16 cellular contexts compared by ENCODE assay signal in the genomic region with DNA sequence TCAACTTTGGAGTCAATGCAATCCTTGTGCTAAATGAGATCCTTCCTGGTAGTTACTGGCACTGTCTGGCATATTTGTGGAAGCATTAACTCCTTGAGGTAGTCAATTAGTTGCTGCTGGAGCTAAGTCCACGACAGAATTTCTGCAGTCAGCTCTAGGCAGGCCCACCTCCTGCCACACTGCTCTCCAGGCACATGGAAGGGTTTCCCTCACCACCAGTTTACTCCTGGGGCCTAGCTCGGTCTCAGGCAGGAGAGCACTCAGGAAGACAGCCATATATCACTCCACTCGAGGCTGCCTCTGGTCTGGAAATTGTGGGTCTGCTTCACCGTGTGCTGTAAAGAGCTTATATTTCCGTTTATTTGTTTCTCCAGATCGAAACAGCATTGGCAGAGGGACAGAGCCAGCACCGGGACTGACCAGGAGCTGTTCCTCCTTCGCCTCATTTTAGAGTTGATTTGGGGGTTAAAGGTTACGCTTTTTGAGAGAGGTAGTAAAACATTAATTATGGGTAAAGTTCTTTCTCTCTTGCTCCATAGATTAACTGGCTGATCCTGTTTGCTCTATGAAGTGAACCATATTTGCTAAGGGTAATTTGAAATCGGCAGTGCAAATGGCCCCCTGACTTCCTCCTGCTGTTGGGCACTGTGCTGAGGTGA. TPM values are rescaled to one million over a fixed set of nuclear protein-coding genes. Genes with fewer than 3 reads are reported as not detected.
DNase-seq lines count a peak whose midpoint lies in the region; ATAC-seq and TF ChIP-seq lines count a peak whose summit lies in the region.
"Had no signal": no experiment of that assay in that cellular context is flagged by ENCODE, and none has a peak within 500 bp of the region (broad histone marks: within the 10 kb centered on the region; RNA-seq: fewer than 3 reads in every experiment).

No MANE protein-coding gene starts in this region.

- H3K4me1 ChIP-seq in HUES48 (ENCODE audit: control insufficient read depth, insufficient read depth, low read length) (peaks cover 13% of the 10 kb centered on the region), liver (ENCODE audit: control insufficient read depth in 4 of 4, insufficient read depth in 4 of 4, low read length in 3 of 4) (peaks cover 3 to 44% (median 32%) of the 10 kb centered on the region in 4 donors)
- H3K4me1 ChIP-seq: parathyroid adenoma had no signal

- H3K9ac ChIP-seq in HUES48 (ENCODE audit: low read depth, low read length): no peak overlapping the region
- peak overlapping the region in 1 of 2 donors; percentile 70 for H3K9ac ChIP-seq in liver (ENCODE audit: low read depth in 1 of 2, low read length in 2 of 2)
- H3K9ac ChIP-seq: BLaER1 treated with 17β-estradiol and CSF1 and Interleukin-3, amounts not matched to agents 10 nM and 100 nM; KMS-11; parathyroid adenoma had no signal

- H3K27ac ChIP-seq in HUES48 (ENCODE audit: low read depth, low read length) (peak overlapping the region; percentile 60), brain microvascular endothelial cell (peak overlapping the region; percentile 30), liver (ENCODE audit: low read depth in 1 of 2, low read length in 2 of 2) (peak overlapping the region; percentile 84 to 94)
- H3K27ac ChIP-seq: BLaER1 treated with 17β-estradiol and CSF1 and Interleukin-3, amounts not matched to agents 10 nM and 100 nM; KMS-11; parathyroid adenoma had no signal

- ATAC-seq in stimulated activated naive B cell treated with anti-CD40 and anti-IgM and Interleukin-4, amounts not matched to agents 10 μg/mL and 1 μg/mL and 100 μg/mL, for 72 hours (replicated peaks): no peak
- no peak for ATAC-seq in GM19397 (IDR thresholded peaks at IDR 0.05; ENCODE audit: unreplicated experiment)
- no peak for ATAC-seq in activated T-cell treated with anti-CD3 and anti-CD28 coated beads, Interleukin-2, amount 50 U/mL, for 72 hours (replicated peaks in 1 of 2)
- ATAC-seq: Panc1 had no signal

- H3K36me3 Mint-ChIP-seq in stimulated activated naive B cell treated with anti-CD40 and anti-IgM and Interleukin-4, amounts not matched to agents 10 μg/mL and 1 μg/mL and 100 μg/mL, for 72 hours: no peaks in the 10 kb centered on the region
- no peaks in the 10 kb centered on the region for H3K36me3 Mint-ChIP-seq in activated T-cell treated with anti-CD3 and anti-CD28 coated beads, Interleukin-2, amount 50 U/mL, for 72 hours (ENCODE audit: insufficient read depth in 2 of 2)

- no peak for TF ChIP-seq CTCF in brain microvascular endothelial cell (IDR thresholded peaks at IDR 0.05; ENCODE audit: low read depth, low read length, missing control alignments)
- no peak for TF ChIP-seq CTCF in liver (IDR thresholded peaks at IDR 0.05; ENCODE audit: low read depth, low read length, missing input control)

- H3K9me3 ChIP-seq in HUES48 (ENCODE audit: control insufficient read depth, insufficient read depth, low read length): no peaks in the 10 kb centered on the region
- no peaks in the 10 kb centered on the region for H3K9me3 ChIP-seq in liver (ENCODE audit: control insufficient read depth in 4 of 4, low read length in 3 of 4)

- no peak overlapping the region for H3K4me3 Mint-ChIP-seq in stimulated activated naive B cell treated with anti-CD40 and anti-IgM and Interleukin-4, amounts not matched to agents 10 μg/mL and 1 μg/mL and 100 μg/mL, for 72 hours
- no peak overlapping the region for H3K4me3 Mint-ChIP-seq in activated T-cell treated with anti-CD3 and anti-CD28 coated beads, Interleukin-2, amount 50 U/mL, for 72 hours

- no peak for DNase-seq in brain microvascular endothelial cell
- DNase-seq in stimulated activated naive B cell treated with anti-CD40 and anti-IgM and Interleukin-4, amounts not matched to agents 10 μg/mL and 1 μg/mL and 100 μg/mL, for 72 hours: no peak
- no peak for DNase-seq in NCI-H524 (lab: John Stamatoyannopoulos, UW)
- DNase-seq in stimulated activated CD4-positive, alpha-beta T cell treated with anti-CD3 and anti-CD28 coated beads, Interleukin-4, amount 100 ng/mL, for 1 hour: no peak
- DNase-seq in activated T-cell treated with anti-CD3 and anti-CD28 coated beads, Interleukin-2, amount 50 U/mL, for 72 hours: no peak
- DNase-seq: activated CD8-positive, alpha-beta memory T cell treated with anti-CD3 and anti-CD28 coated beads, Interleukin-2, amount 50 U/mL, for 4 hours; amygdala; GOT3; NCI-H2107 had no signal

- H3K4me3 ChIP-seq in HUES48 (ENCODE audit: low read depth, low read length): no peak overlapping the region
- H3K4me3 ChIP-seq in brain microvascular endothelial cell (ENCODE audit: low read depth, low read length): no peak overlapping the region
- peak overlapping the region; percentile 15 to 51 (median 19) for H3K4me3 ChIP-seq in liver (ENCODE audit: low read depth in 1 of 3, low read length in 3 of 3)
- H3K4me3 ChIP-seq: BLaER1 treated with 17β-estradiol and CSF1 and Interleukin-3, amounts not matched to agents 10 nM and 100 nM had no signal

- peaks cover 5 to 11% of the 10 kb centered on the region in 2 donors for H3K27me3 Mint-ChIP-seq in stimulated activated naive B cell treated with anti-CD40 and anti-IgM and Interleukin-4, amounts not matched to agents 10 μg/mL and 1 μg/mL and 100 μg/mL, for 72 hours
- H3K27me3 Mint-ChIP-seq in activated T-cell treated with anti-CD3 and anti-CD28 coated beads, Interleukin-2, amount 50 U/mL, for 72 hours (ENCODE audit: low read depth): peaks cover under 1% of the 10 kb centered on the region

- no peaks in the 10 kb centered on the region for H3K9me3 Mint-ChIP-seq in stimulated activated naive B cell treated with anti-CD40 and anti-IgM and Interleukin-4, amounts not matched to agents 10 μg/mL and 1 μg/mL and 100 μg/mL, for 72 hours
- no peaks in the 10 kb centered on the region for H3K9me3 Mint-ChIP-seq in activated T-cell treated with anti-CD3 and anti-CD28 coated beads, Interleukin-2, amount 50 U/mL, for 72 hours

- whole genome bisulfite sequencing in liver: 19% methylated on average over 10 of the region's 10 CpGs

- in situ Hi-C loops in brain microvascular endothelial cell (cut with HindIII; ENCODE audit: low pct_ligation_motif_present, low sequenced_read_pairs): no loop called here

- H3K36me3 ChIP-seq in HUES48 (ENCODE audit: control insufficient read depth, insufficient read depth, low read length): no peaks in the 10 kb centered on the region
- H3K36me3 ChIP-seq in brain microvascular endothelial cell (replicated peaks): no peaks in the 10 kb centered on the region
- H3K36me3 ChIP-seq in liver (ENCODE audit: control insufficient read depth in 4 of 4, insufficient read depth in 3 of 4, low read depth in 1 of 4, low read length in 3 of 4): no peaks in the 10 kb centered on the region
- H3K36me3 ChIP-seq: BLaER1 treated with 17β-estradiol and CSF1 and Interleukin-3, amounts not matched to agents 10 nM and 100 nM had no signal

- peak overlapping the region; percentile 43 for H3K27ac Mint-ChIP-seq in stimulated activated naive B cell treated with anti-CD40 and anti-IgM and Interleukin-4, amounts not matched to agents 10 μg/mL and 1 μg/mL and 100 μg/mL, for 72 hours
- H3K27ac Mint-ChIP-seq in activated T-cell treated with anti-CD3 and anti-CD28 coated beads, Interleukin-2, amount 50 U/mL, for 72 hours: no peak overlapping the region

- TF ChIP-seq RAD21 in liver (IDR thresholded peaks at IDR 0.05): peak; percentile 13 to 39

- H3K27me3 ChIP-seq in HUES48 (ENCODE audit: control insufficient read depth, insufficient read depth, low read length) (no peaks in the 10 kb centered on the region; the same call in 1 of the 2 replicates), brain microvascular endothelial cell (replicated peaks) (peaks cover 3% of the 10 kb centered on the region), liver (ENCODE audit: control insufficient read depth in 4 of 4, insufficient read depth in 4 of 4, low read length in 3 of 4) (no peaks in the 10 kb centered on the region)
- H3K27me3 ChIP-seq: BLaER1 treated with 17β-estradiol and CSF1 and Interleukin-3, amounts not matched to agents 10 nM and 100 nM had no signal

- H3K4me1 Mint-ChIP-seq in stimulated activated naive B cell treated with anti-CD40 and anti-IgM and Interleukin-4, amounts not matched to agents 10 μg/mL and 1 μg/mL and 100 μg/mL, for 72 hours: peaks cover 2 to 7% of the 10 kb centered on the region in 2 donors
- peaks cover 13% of the 10 kb centered on the region for H3K4me1 Mint-ChIP-seq in activated T-cell treated with anti-CD3 and anti-CD28 coated beads, Interleukin-2, amount 50 U/mL, for 72 hours (ENCODE audit: low read depth)

TF ChIP-seq in liver, 16 proteins besides CTCF, POLR2A, EP300 and RAD21 (continues in another document):
- TF ChIP-seq EGR1 (IDR thresholded peaks at IDR 0.05; ENCODE audit: low read depth in 2 of 2) (peak in 1 of 2 donors; percentile 14), NR2F2 (IDR thresholded peaks at IDR 0.05) (peak; percentile 66), HNF4G (IDR thresholded peaks at IDR 0.05) (peak; percentile 38), HNF4A (conservative IDR thresholded peaks at IDR 0.05) (peak; percentile 69 to 76), SP1 (IDR thresholded peaks at IDR 0.05) (peak; percentile 93), TAF1 (conservative IDR thresholded peaks at IDR 0.05) (peak; percentile 94), FOXA1 (IDR thresholded peaks at IDR 0.05) (no peak), GABPA (IDR thresholded peaks at IDR 0.05 in 1 of 2, conservative IDR thresholded peaks at IDR 0.05 in 1 of 2) (peak in 1 of 2 donors; percentile 36), FOXA2 (IDR thresholded peaks at IDR 0.05) (peak; percentile 33), YY1 (IDR thresholded peaks at IDR 0.05) (peak; percentile 83)
- TF ChIP-seq, protein P1, sequence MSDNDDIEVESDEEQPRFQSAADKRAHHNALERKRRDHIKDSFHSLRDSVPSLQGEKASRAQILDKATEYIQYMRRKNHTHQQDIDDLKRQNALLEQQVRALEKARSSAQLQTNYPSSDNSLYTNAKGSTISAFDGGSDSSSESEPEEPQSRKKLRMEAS (IDR thresholded peaks at IDR 0.05): peak; percentile 79

RNA-seq across cellular contexts. Expression of a gene that starts 20.6 kb away (rescaled TPM):
- total RNA-seq in liver: 10 to 100 TPM; 66.4 to 83.6 TPM
- polyA plus RNA-seq in liver: 100 to 1,000 TPM; 110 to 144 TPM
- total RNA-seq in activated T-cell treated with anti-CD3 and anti-CD28 coated beads, Interleukin-2, amount 50 U/mL, for 72 hours: 100 to 1,000 TPM; 188 to 237 TPM

RNA-seq across cellular contexts. Expression of a gene that starts 46.5 kb away (rescaled TPM):
- 10 to 100 TPM; 28.0 to 31.0 TPM for total RNA-seq in liver
- polyA plus RNA-seq in liver: 10 to 100 TPM; 34.5 to 62.1 TPM
- 10 to 100 TPM; 25.0 to 30.6 TPM for total RNA-seq in activated T-cell treated with anti-CD3 and anti-CD28 coated beads, Interleukin-2, amount 50 U/mL, for 72 hours

Comparison
In these comparisons a context has a peak if more than half of its experiments do, and no peak if none do; other contexts are left out.
1. H3K27ac ChIP-seq: peak in every context shown above with its lines; median percentile 89 in liver; 60 in HUES48; 30 in brain microvascular endothelial cell.
2. H3K4me3 ChIP-seq: peak in liver (3 of 3); none in HUES48 (single experiment) and brain microvascular endothelial cell (single experiment).